12 cellular contexts compared by ENCODE assay signal in genomic region chr3:45343947-45344346, GRCh38. TPM values are rescaled to one million over a fixed set of nuclear protein-coding genes. Genes with fewer than 3 reads are reported as not detected.
DNase-seq lines count a peak whose midpoint lies in the region; ATAC-seq, FAIRE-seq and TF ChIP-seq lines count a peak whose summit lies in the region.
"Had no signal": no experiment of that assay in that cellular context is flagged by ENCODE, and none has a peak within 500 bp of the region (broad histone marks: within the 10 kb centered on the region; RNA-seq: fewer than 3 reads in every experiment).

No MANE protein-coding gene starts in this region.

- no peak overlapping the region for H2BK120ac ChIP-seq in H9 (ENCODE audit: low read depth, low read length, poor library complexity, severe bottlenecking)

- intact Hi-C loops in PC-3 (cut with micrococcal nuclease) (no loop called here), kidney (cut with DNase I) (no loop called here)

- H3K4me1 ChIP-seq in H9 (ENCODE audit: insufficient read depth, low read length), result no peaks in the 10 kb centered on the region
- no peaks in the 10 kb centered on the region for H3K4me1 ChIP-seq in PC-3 (ENCODE audit: insufficient read depth, low read length)
- no peaks in the 10 kb centered on the region for H3K4me1 ChIP-seq in kidney (ENCODE audit: control insufficient read depth in 1 of 2, insufficient read depth in 1 of 2, low read depth in 1 of 2, low read length in 2 of 2)
- H3K4me1 ChIP-seq: stomach had no signal

- no peak overlapping the region for H3K27ac Mint-ChIP-seq in H9
- H3K27ac Mint-ChIP-seq: activated T-cell treated with anti-CD3 and anti-CD28 coated beads, Interleukin-2, amount 50 U/mL, for 72 hours had no signal

- H3K4me1 Mint-ChIP-seq in H9, result peaks cover 9 to 10% of the 10 kb centered on the region in 2 experiments

- H3K27me3 ChIP-seq in H9 (ENCODE audit: insufficient read depth, low read length) (no peaks in the 10 kb centered on the region), PC-3 (ENCODE audit: low read length) (peaks cover under 1% of the 10 kb centered on the region; the same call in 1 of the 2 replicates)
- H3K27me3 ChIP-seq: cardiac muscle cell, stomach had no signal

- no TSS peak for BruUV-seq in PC-3 (replicated peaks; lab: Mats Ljungman, UMichigan)

- no peak overlapping the region for H4K91ac ChIP-seq in H9 (ENCODE audit: insufficient read length, low read depth, low read length)

- H3K9me3 ChIP-seq in H9 (ENCODE audit: control insufficient read depth, low read depth, low read length) (no peaks in the 10 kb centered on the region), PC-3 (ENCODE audit: low read length) (no peaks in the 10 kb centered on the region), kidney (ENCODE audit: control insufficient read depth in 1 of 2, low read length in 2 of 2) (peaks cover 0 to 4% of the 10 kb centered on the region in 2 donors)
- H3K9me3 ChIP-seq: stomach had no signal

- H3K9ac ChIP-seq in H9 (ENCODE audit: extremely low read depth, insufficient read length, low read length) (no peak overlapping the region), PC-3 (ENCODE audit: low read length) (no peak overlapping the region), kidney (ENCODE audit: low read length in 2 of 2) (no peak overlapping the region)

- POLR2A ChIA-PET in PC-3 (lab: Charles Lee; ENCODE audit: unreplicated experiment), result no interaction called here

- no CpG with 5 or more reads among the region's 2 CpGs for WGBS in H9 (ENCODE audit: extremely low coverage, insufficient read length, low lambda C conversion rate)

- H2AFZ ChIP-seq in H9 (ENCODE audit: low read length) (no peak overlapping the region), PC-3 (ENCODE audit: low read length) (no peak overlapping the region)

- H4K5ac ChIP-seq in H9 (ENCODE audit: insufficient read length, low read depth, low read length), result no peak overlapping the region

- DNase-seq in AML-193 (lab: John Stamatoyannopoulos, UW) (peak; percentile 36 to 40), H9 (peak; percentile 44), PC-3 (peak; percentile 48), fibroblast of the aortic adventitia (ENCODE audit: low read depth) (peak; percentile 21), kidney (no peak), D341Med (ENCODE audit: low spot score) (no peak), NCI-H2227 treated with DMSO at 0.1 percent for 48 hours (lab: John Stamatoyannopoulos, UW) (no peak)
- DNase-seq: activated T-cell treated with anti-CD3 and anti-CD28 coated beads, Interleukin-2, amount 50 U/mL, for 72 hours; stimulated activated CD4-positive, alpha-beta T cell treated with anti-CD3 and anti-CD28 coated beads, Interleukin-1b, Interleukin-23, amount 100 ng/mL, for 48 hours; stomach had no signal

- no peaks in the 10 kb centered on the region for H3K36me3 ChIP-seq in PC-3 (ENCODE audit: low read depth, low read length)
- no peaks in the 10 kb centered on the region for H3K36me3 ChIP-seq in kidney (ENCODE audit: control insufficient read depth in 1 of 2, insufficient read depth in 2 of 2, low read length in 2 of 2)
- H3K36me3 ChIP-seq: cardiac muscle cell, stomach had no signal

- H2BK15ac ChIP-seq in H9 (ENCODE audit: low read depth, low read length), result no peak overlapping the region

- CTCF ChIA-PET in PC-3 (lab: Charles Lee), result no interaction called here

- H4K20me1 ChIP-seq in H9 (ENCODE audit: control insufficient read depth, insufficient read depth, insufficient read length), result no peaks in the 10 kb centered on the region
- no peaks in the 10 kb centered on the region for H4K20me1 ChIP-seq in PC-3 (ENCODE audit: low read length)

- no peaks in the 10 kb centered on the region for H3F3A ChIP-seq in PC-3 (ENCODE audit: low read length, unreplicated experiment)

- peaks cover 9% of the 10 kb centered on the region for H3K27me3 Mint-ChIP-seq in H9 (ENCODE audit: low read depth)

- no peak overlapping the region for H3K27ac ChIP-seq in H9 (ENCODE audit: insufficient read length, low read depth, low read length)
- no peak overlapping the region for H3K27ac ChIP-seq in PC-3 (ENCODE audit: low read length)
- H3K27ac ChIP-seq in kidney (ENCODE audit: low read depth in 2 of 2, low read length in 2 of 2), result no peak overlapping the region
- H3K27ac ChIP-seq: cardiac muscle cell, stomach had no signal

- H2BK5ac ChIP-seq in H9 (ENCODE audit: insufficient read length, low read length), result no peak overlapping the region

- no peak overlapping the region for H3T11ph ChIP-seq in H9 (ENCODE audit: low read length)

- ATAC-seq in PC-3 (peak; percentile 46; the same call in 1 of the 2 replicates), HG03521 (IDR thresholded peaks at IDR 0.05; ENCODE audit: unreplicated experiment) (no peak)

- H3K4me3 ChIP-seq in PC-3 (ENCODE audit: low read length) (no peak overlapping the region), fibroblast of the aortic adventitia (ENCODE audit: low read depth, low read length) (no peak overlapping the region), kidney (ENCODE audit: low read length in 2 of 2) (no peak overlapping the region)
- H3K4me3 ChIP-seq: cardiac muscle cell, stomach had no signal

- no peaks in the 10 kb centered on the region for H3K79me1 ChIP-seq in H9 (ENCODE audit: insufficient read depth, low read depth, low read length, poor library complexity, severe bottlenecking)

- no peak for FAIRE-seq in kidney (lab: Jason Lieb, UNC)

- H3K79me2 ChIP-seq in H9 (ENCODE audit: insufficient read depth, low read length) (no peaks in the 10 kb centered on the region), PC-3 (ENCODE audit: low read length) (no peaks in the 10 kb centered on the region)

- peaks cover 3% of the 10 kb centered on the region for H3K23me2 ChIP-seq in H9 (ENCODE audit: insufficient read length, low read depth, low read length, poor library complexity, severe bottlenecking)

- no peak overlapping the region for H3K23ac ChIP-seq in H9 (ENCODE audit: insufficient read length, low read depth, low read length)

- no peak overlapping the region for H2BK12ac ChIP-seq in H9 (ENCODE audit: insufficient read length, low read depth, low read length)

- no peak overlapping the region for H4K8ac ChIP-seq in H9 (replicated peaks; ENCODE audit: insufficient read length, low read depth, low read length)

- H3K4me2 ChIP-seq in H9 (ENCODE audit: insufficient read depth, insufficient read length, low read length), result no peak overlapping the region
- no peak overlapping the region for H3K4me2 ChIP-seq in PC-3 (ENCODE audit: low read length)

- H3K9me2 ChIP-seq in PC-3 (replicated peaks; ENCODE audit: low read length), result no peaks in the 10 kb centered on the region

- no peak overlapping the region for H3K56ac ChIP-seq in H9 (ENCODE audit: insufficient read length, low read depth, low read length)

- no peak overlapping the region for H2AK5ac ChIP-seq in H9 (ENCODE audit: insufficient read length, low read length)

- no peak overlapping the region for H3K4me3 Mint-ChIP-seq in H9
- H3K4me3 Mint-ChIP-seq: activated T-cell treated with anti-CD3 and anti-CD28 coated beads, Interleukin-2, amount 50 U/mL, for 72 hours had no signal

- H3K18ac ChIP-seq in H9 (ENCODE audit: insufficient read length, low read depth, low read length), result no peak overlapping the region

- H2BK20ac ChIP-seq in H9 (ENCODE audit: low read depth, low read length, poor library complexity, severe bottlenecking), result no peak overlapping the region

- no peak overlapping the region for H3K14ac ChIP-seq in H9 (ENCODE audit: insufficient read depth, low read length)

- peaks cover 5 to 10% (median 6%) of the 10 kb centered on the region in 3 experiments for H3K36me3 Mint-ChIP-seq in H9 (ENCODE audit: insufficient read depth in 1 of 3, low read depth in 3 of 3)

- no peak overlapping the region for H3K4ac ChIP-seq in H9 (ENCODE audit: low read depth, low read length)

- TF ChIP-seq CTCF in H9 (conservative IDR thresholded peaks at IDR 0.05) (peak; percentile 58), PC-3 (conservative IDR thresholded peaks at IDR 0.05; ENCODE audit: low read depth, low read length) (peak; percentile 52; the same call in 1 of the 2 replicates), fibroblast of the aortic adventitia (IDR thresholded peaks at IDR 0.05; ENCODE audit: insufficient read depth, low read length) (no peak), kidney (IDR thresholded peaks at IDR 0.05; ENCODE audit: borderline replicate concordance, extremely low read depth, insufficient read depth) (no peak)

- peaks cover 6 to 17% of the 10 kb centered on the region in 2 experiments; a peak in 4 of 5 replicates for H3K9me3 Mint-ChIP-seq in H9
- H3K9me3 Mint-ChIP-seq: activated T-cell treated with anti-CD3 and anti-CD28 coated beads, Interleukin-2, amount 50 U/mL, for 72 hours had no signal

RNA-seq across cellular contexts. Expression of gene LARS2, which starts 44.4 kb away (rescaled TPM):
- 44.4 and 44.6 TPM in 2 replicates for total RNA-seq in H9 (2021)
- 29.8 and 34.3 TPM in 2 replicates for total RNA-seq in PC-3 (2014; rRNA removed)
- 14.6 and 14.7 TPM in 2 replicates for total RNA-seq in fibroblast of the aortic adventitia (ENCODE audit: low replicate concordance)
- 18.9 TPM for total RNA-seq in kidney
- 15.8 TPM for polyA plus RNA-seq in kidney (ENCODE audit: insufficient read depth, low read depth, low replicate concordance)

Comparison
In these comparisons a context has a peak if more than half of its experiments do, and no peak if none do; other contexts are left out.
1. DNase-seq: peak in AML-193 (2 of 2), H9 (single experiment), PC-3 (single experiment) and fibroblast of the aortic adventitia (single experiment); none in kidney (single experiment), D341Med (single experiment) and NCI-H2227 treated with DMSO at 0.1 percent for 48 hours (single experiment).
2. CTCF ChIP-seq: peak in H9 (single experiment) and PC-3 (single experiment); none in fibroblast of the aortic adventitia (single experiment) and kidney (single experiment).